ENCODE assay signal across 7 cellular contexts in the genomic region with DNA sequence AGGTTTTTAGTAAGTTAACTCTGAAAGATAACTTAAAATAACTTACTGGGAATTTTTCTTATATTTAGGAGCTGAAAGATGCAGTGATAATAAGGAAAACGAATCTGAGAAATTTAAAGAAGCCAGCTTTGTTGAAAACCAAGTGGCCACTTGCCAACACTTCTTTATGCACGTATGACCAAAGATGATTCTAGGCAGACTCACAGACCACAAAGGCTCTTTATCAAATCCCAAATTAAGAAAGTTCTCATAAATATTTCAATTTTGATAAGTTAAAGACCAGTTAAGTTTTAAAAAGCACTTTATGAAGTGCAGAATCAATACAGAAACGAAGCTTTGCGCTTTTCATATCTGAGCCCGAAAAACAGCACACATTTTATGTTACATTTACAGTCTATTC. TPM values are rescaled to one million over a fixed set of nuclear protein-coding genes. Genes with fewer than 3 reads are reported as not detected.
DNase-seq lines count a peak whose midpoint lies in the region; TF ChIP-seq lines count a peak whose summit lies in the region.

No MANE protein-coding gene starts in this region.

- H3K9me3 ChIP-seq in H9 (ENCODE audit: control insufficient read depth, low read depth, low read length) (no peaks in the 10 kb centered on the region), fibroblast of lung (ENCODE audit: control insufficient read depth, insufficient read depth, low read depth, low read length) (no peaks in the 10 kb centered on the region), prostate gland (no peaks in the 10 kb centered on the region)

- no CpG with 5 or more reads among the region's 5 CpGs for WGBS in H9 (ENCODE audit: extremely low coverage, insufficient read length, low lambda C conversion rate)
- 4% methylated on average over 5 of the region's 5 CpGs for WGBS in prostate gland

- H4K20me1 ChIP-seq in H9 (ENCODE audit: control insufficient read depth, insufficient read depth, insufficient read length) (no peaks in the 10 kb centered on the region), fibroblast of lung (ENCODE audit: control insufficient read depth, extremely low read depth, insufficient read depth, low read length) (peaks cover 3% of the 10 kb centered on the region)

- H3K9ac ChIP-seq in H9 (ENCODE audit: extremely low read depth, insufficient read length, low read length), result peak overlapping the region; percentile 98
- peak overlapping the region; percentile 97 for H3K9ac ChIP-seq in fibroblast of lung (ENCODE audit: insufficient read depth, low read length)

- H3K27ac ChIP-seq in H9 (ENCODE audit: insufficient read length, low read depth, low read length), result no peak overlapping the region
- H3K27ac ChIP-seq in fibroblast of lung (ENCODE audit: insufficient read depth, low read length), result peak overlapping the region; percentile 91
- peak overlapping the region; percentile 99 to 100 for H3K27ac ChIP-seq in prostate gland

- H3K36me3 ChIP-seq in fibroblast of lung (ENCODE audit: control insufficient read depth, insufficient read depth, low read length) (no peaks in the 10 kb centered on the region), prostate gland (no peaks in the 10 kb centered on the region)

- no peak overlapping the region for H3K23ac ChIP-seq in H9 (ENCODE audit: insufficient read length, low read depth, low read length)

- no peak overlapping the region for H2BK5ac ChIP-seq in H9 (ENCODE audit: insufficient read length, low read length)

- no peak overlapping the region for H4K5ac ChIP-seq in H9 (ENCODE audit: insufficient read length, low read depth, low read length)

- H3K56ac ChIP-seq in H9 (ENCODE audit: insufficient read length, low read depth, low read length), result no peak overlapping the region

- H2BK12ac ChIP-seq in H9 (ENCODE audit: insufficient read length, low read depth, low read length), result no peak overlapping the region

- H2AK5ac ChIP-seq in H9 (ENCODE audit: insufficient read length, low read length), result peak overlapping the region; percentile 41

- H3K9me3 Mint-ChIP-seq in H9, result peaks cover 0 to 2% of the 10 kb centered on the region in 2 experiments; a peak in 1 of 5 replicates

- no peak overlapping the region for H4K91ac ChIP-seq in H9 (ENCODE audit: insufficient read length, low read depth, low read length)

- H3K27me3 ChIP-seq in H9 (ENCODE audit: insufficient read depth, low read length), result no peaks in the 10 kb centered on the region
- H3K27me3 ChIP-seq in fibroblast of lung (ENCODE audit: control insufficient read depth, insufficient read depth, low read length), result no peaks in the 10 kb centered on the region
- H3K27me3 ChIP-seq in prostate gland (replicated peaks; ENCODE audit: insufficient read depth), result no peaks in the 10 kb centered on the region

- peak overlapping the region; percentile 61 to 96 (median 78) for H3K4me3 ChIP-seq in fibroblast of lung (replicated peaks in 1 of 4; ENCODE audit: control extremely low read depth in 1 of 4, insufficient read depth in 1 of 4, low read depth in 3 of 4, low read length in 4 of 4)
- peak overlapping the region; percentile 91 to 92 for H3K4me3 ChIP-seq in prostate gland

- TF ChIP-seq CTCF in H9 (conservative IDR thresholded peaks at IDR 0.05) (no peak), fibroblast of lung (conservative IDR thresholded peaks at IDR 0.05 in 1 of 2, IDR thresholded peaks at IDR 0.05 in 1 of 2; ENCODE audit: low read depth in 1 of 2, low read length in 2 of 2) (no peak), prostate gland (IDR thresholded peaks at IDR 0.05) (no peak)

- DNase-seq in H9 (no peak), SK-MEL-5 (ENCODE audit: low read depth, low spot score) (peak; percentile 37), fibroblast of lung (ENCODE audit: low read depth in 2 of 2) (peak; percentile 73 to 75), prostate gland (ENCODE audit: low spot score) (no peak), Ammon's horn (ENCODE audit: low spot score) (no peak), NCI-H2227 (lab: John Stamatoyannopoulos, UW; ENCODE audit: unreplicated experiment) (no peak), DMS53 treated with DMSO at 0.1 percent for 48 hours (lab: John Stamatoyannopoulos, UW; ENCODE audit: unreplicated experiment) (no peak)

- H3K36me3 Mint-ChIP-seq in H9 (ENCODE audit: insufficient read depth in 1 of 3, low read depth in 3 of 3), result peaks cover 5 to 8% (median 6%) of the 10 kb centered on the region in 3 experiments; a peak in 5 of 7 replicates

- H3K18ac ChIP-seq in H9 (ENCODE audit: insufficient read length, low read depth, low read length), result peak overlapping the region; percentile 92

- peak overlapping the region; percentile 97 for H3K4me2 ChIP-seq in H9 (ENCODE audit: insufficient read depth, insufficient read length, low read length)
- peak overlapping the region; percentile 55 for H3K4me2 ChIP-seq in fibroblast of lung (ENCODE audit: extremely low read depth, insufficient read depth, low read length)

- no peak overlapping the region for H2AFZ ChIP-seq in H9 (ENCODE audit: low read length)
- no peak overlapping the region for H2AFZ ChIP-seq in fibroblast of lung (ENCODE audit: low read length)

- H3K27me3 Mint-ChIP-seq in H9 (ENCODE audit: low read depth), result no peaks in the 10 kb centered on the region

- TF ChIP-seq POLR2A in prostate gland (IDR thresholded peaks at IDR 0.05), result no peak

- peak overlapping the region; percentile 95 to 98 for H3K4me3 Mint-ChIP-seq in H9

- in situ Hi-C loops in SK-MEL-5 (cut with HindIII; ENCODE audit: low pct_unique_long_range_greater_than_20kb, low sequenced_read_pairs), result no loop called here

- H3K79me2 ChIP-seq in H9 (ENCODE audit: insufficient read depth, low read length) (peaks cover 41% of the 10 kb centered on the region; the same call in 1 of the 2 replicates), fibroblast of lung (ENCODE audit: control insufficient read depth, insufficient read depth, low read length) (peaks cover 61% of the 10 kb centered on the region)

- H3K4ac ChIP-seq in H9 (ENCODE audit: low read depth, low read length), result peak overlapping the region; percentile 82; the same call in 1 of the 2 replicates

- H3K27ac Mint-ChIP-seq in H9, result peak overlapping the region; percentile 99; a peak in 6 of 7 replicates

- no peak overlapping the region for H2BK120ac ChIP-seq in H9 (ENCODE audit: low read depth, low read length, poor library complexity, severe bottlenecking)

- H3K23me2 ChIP-seq in H9 (ENCODE audit: insufficient read length, low read depth, low read length, poor library complexity, severe bottlenecking), result peaks cover 13% of the 10 kb centered on the region

- H4K8ac ChIP-seq in H9 (replicated peaks; ENCODE audit: insufficient read length, low read depth, low read length), result no peak overlapping the region

- H3T11ph ChIP-seq in H9 (ENCODE audit: low read length), result peak overlapping the region; percentile 78

- no peak overlapping the region for H2BK20ac ChIP-seq in H9 (ENCODE audit: low read depth, low read length, poor library complexity, severe bottlenecking)

- intact Hi-C loops in prostate gland (cut with DNase I), result loop anchor here (2.0 to 5.0 kb wide), 2 partner anchors 89 to 95 kb away; a partner anchor contains a TSS

- peaks cover 6 to 10% of the 10 kb centered on the region in 2 experiments; a peak in 3 of 4 replicates for H3K4me1 Mint-ChIP-seq in H9

- H2BK15ac ChIP-seq in H9 (ENCODE audit: low read depth, low read length), result no peak overlapping the region

- no peaks in the 10 kb centered on the region for H3K4me1 ChIP-seq in H9 (ENCODE audit: insufficient read depth, low read length)
- H3K4me1 ChIP-seq in fibroblast of lung (ENCODE audit: control insufficient read depth, extremely low read depth, insufficient read depth, low read length), result peaks cover 2% of the 10 kb centered on the region
- H3K4me1 ChIP-seq in prostate gland (replicated peaks), result peaks cover 4% of the 10 kb centered on the region

- H3K79me1 ChIP-seq in H9 (ENCODE audit: insufficient read depth, low read depth, low read length, poor library complexity, severe bottlenecking), result no peaks in the 10 kb centered on the region

- H3K14ac ChIP-seq in H9 (ENCODE audit: insufficient read depth, low read length), result peak overlapping the region; percentile 80; the same call in 1 of the 2 replicates

RNA-seq across cellular contexts. Expression of a gene that starts 1.5 kb away (rescaled TPM):
- total RNA-seq in H9 (2021) (68.1 and 73.2 TPM in 2 replicates), fibroblast of lung (37.0 and 54.2 TPM in 2 replicates), prostate gland (100 to 1,000 TPM in 1 of 2 donors, 10 to 100 TPM in 1; 57.2 to 105 TPM)
- total RNA-seq in SK-MEL-5 (2014; rRNA removed; shearing (Covaris generic)), result 40.5 and 40.8 TPM in 2 replicates
- 28.3 and 43.6 TPM in 2 replicates for polyA plus RNA-seq in SK-MEL-5 (2015; cell fraction: cytosol; rRNA removed)
- polyA plus RNA-seq in SK-MEL-5 (2015; cell fraction: nucleus; rRNA removed), result 50.2 and 52.1 TPM in 2 replicates
- polyA plus RNA-seq in fibroblast of lung, result 67.3 and 73.6 TPM in 2 replicates
- polyA plus RNA-seq in fibroblast of lung (2012), result 31.7 and 45.2 TPM in 2 replicates
- 155 and 161 TPM in 2 replicates for polyA minus RNA-seq in fibroblast of lung (ENCODE audit: low replicate concordance)

Comparison
In these comparisons a context has a peak if more than half of its experiments do, and no peak if none do; other contexts are left out.
1. DNase-seq: peak in SK-MEL-5 (single experiment) and fibroblast of lung (2 of 2); none in H9 (single experiment), prostate gland (single experiment), Ammon's horn (single experiment), NCI-H2227 (single experiment) and DMS53 treated with DMSO at 0.1 percent for 48 hours (single experiment).